Comparison of ENCODE assay signal across 8 cellular contexts in the genomic region with DNA sequence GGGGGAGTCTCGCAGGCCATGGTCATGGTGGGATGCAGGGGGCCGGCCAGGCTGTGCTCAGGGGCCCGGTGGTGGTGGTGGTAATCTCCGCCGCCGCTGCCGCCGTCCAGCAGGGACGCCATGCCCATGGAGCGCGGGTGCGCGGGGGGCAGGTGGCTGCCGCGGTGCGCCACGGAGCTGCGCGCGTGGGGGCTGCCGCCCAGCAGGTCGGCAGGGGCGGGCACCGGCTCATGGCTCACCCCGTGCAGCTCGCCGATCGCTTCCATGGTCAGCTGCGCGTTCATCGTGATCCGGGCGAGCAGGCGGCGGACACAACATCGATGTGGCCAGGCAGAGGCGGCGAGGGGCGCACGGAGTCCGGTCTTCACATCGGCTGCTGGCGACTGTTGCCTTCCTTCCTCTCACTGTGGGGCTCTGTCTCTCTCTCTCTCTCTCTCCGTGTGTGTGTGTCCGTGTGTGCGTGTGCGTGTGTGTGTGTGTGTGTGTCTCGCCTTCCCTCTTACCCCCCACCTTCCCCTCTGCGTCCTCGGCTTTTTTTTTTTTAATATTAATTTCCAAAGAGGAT. TPM values are rescaled to one million over a fixed set of nuclear protein-coding genes. Genes with fewer than 3 reads are reported as not detected.
DNase-seq lines count a peak whose midpoint lies in the region; ATAC-seq and TF ChIP-seq lines count a peak whose summit lies in the region.

No MANE protein-coding gene starts in this region.

- H3K4me3 Mint-ChIP-seq in T-helper 17 cell = peak overlapping the region; percentile 83

- POLR2A ChIA-PET in HEK293 (lab: Yijun Ruan, JAX) = interaction anchor here (0.7 kb wide), 1 partner anchor 50 kb away, joined by 3 read pairs; no protein-coding TSS in a partner anchor

- peaks cover 85% of the 10 kb centered on the region for H3K27me3 Mint-ChIP-seq in T-helper 17 cell

- H3K9me3 ChIP-seq in HEK293 (ENCODE audit: control insufficient read depth, insufficient read depth, low read depth, low read length) = no peaks in the 10 kb centered on the region
- H3K9me3 ChIP-seq in T-helper 17 cell (ENCODE audit: control insufficient read depth, low read length, poor library complexity, severe bottlenecking) = no peaks in the 10 kb centered on the region

- peak overlapping the region; percentile 19 for H3K27ac Mint-ChIP-seq in T-helper 17 cell

- H3K4me3 ChIP-seq in HEK293 (ENCODE audit: low read depth, low read length) (peak overlapping the region; percentile 47), fibroblast of mammary gland (ENCODE audit: control insufficient read depth, low read depth, low read length) (peak overlapping the region; percentile 17)

- no peaks in the 10 kb centered on the region for H3K36me3 ChIP-seq in HEK293 (ENCODE audit: control insufficient read depth in 2 of 2, insufficient read depth in 1 of 2, low read length in 2 of 2)

- peak; percentile 17 for DNase-seq in COR-L47 (lab: John Stamatoyannopoulos, UW)
- no peak for DNase-seq in T-helper 17 cell
- DNase-seq in fibroblast of mammary gland (ENCODE audit: low read depth) = peak; percentile 16
- DNase-seq in retina = peak; percentile 90
- DNase-seq in cerebellum (ENCODE audit: low spot score) = no peak
- no peak for DNase-seq in HuH-7.5 (ENCODE audit: low spot score)

- no peak for TF ChIP-seq CTCF in HEK293 (tag by site-specific recombination; IDR thresholded peaks at IDR 0.05)
- TF ChIP-seq CTCF in fibroblast of mammary gland (conservative IDR thresholded peaks at IDR 0.05; ENCODE audit: control insufficient read depth, insufficient read depth, low read depth, low read length) = no peak

- H3K36me3 Mint-ChIP-seq in T-helper 17 cell (ENCODE audit: low read depth) = peaks cover 7% of the 10 kb centered on the region

- H3K27ac ChIP-seq in HEK293 (ENCODE audit: extremely low read depth, low read depth, low read length) = no peak overlapping the region

- H3K4me1 ChIP-seq in HEK293 (ENCODE audit: control insufficient read depth, insufficient read depth, low read length) = no peaks in the 10 kb centered on the region

- peaks cover 8% of the 10 kb centered on the region for H3K4me1 Mint-ChIP-seq in T-helper 17 cell

- ATAC-seq in T-helper 17 cell = peak; percentile 46
- no peak for ATAC-seq in GM18502 (IDR thresholded peaks at IDR 0.05; ENCODE audit: poor library complexity, unreplicated experiment)

- CTCF ChIA-PET in HEK293 (lab: Yijun Ruan, JAX) = no interaction called here

TF ChIP-seq in HEK293, 187 proteins besides CTCF, POLR2A, EP300 and RAD21 (continues in another document):
- TF ChIP-seq OVOL3 (tag by site-specific recombination; IDR thresholded peaks at IDR 0.05) (no peak), SP3 (tag by site-specific recombination; IDR thresholded peaks at IDR 0.05) (no peak), ZNF19 (tag by site-specific recombination; IDR thresholded peaks at IDR 0.05; ENCODE audit: low read depth) (no peak), ZNF341 (tag by site-specific recombination; IDR thresholded peaks at IDR 0.05; ENCODE audit: low read depth) (no peak), HOXA7 (CRISPR knock-in tag; IDR thresholded peaks at IDR 0.05; ENCODE audit: borderline replicate concordance) (no peak), ZBTB17 (tag by site-specific recombination; IDR thresholded peaks at IDR 0.05) (peak; percentile 86), ZNF571 (tag by site-specific recombination; IDR thresholded peaks at IDR 0.05) (no peak), ZNF777 (tag by site-specific recombination; IDR thresholded peaks at IDR 0.05; ENCODE audit: borderline replicate concordance) (peak; percentile 47; the same call in 1 of the 2 replicates), ZBTB48 (tag by site-specific recombination; IDR thresholded peaks at IDR 0.05) (no peak), ZNF37A (tag by site-specific recombination; IDR thresholded peaks at IDR 0.05) (no peak), ZNF776 (tag by site-specific recombination; IDR thresholded peaks at IDR 0.05; ENCODE audit: borderline replicate concordance) (no peak), ZNF529 (tag by site-specific recombination; IDR thresholded peaks at IDR 0.05; ENCODE audit: insufficient replicate concordance) (no peak)
- TF ChIP-seq, protein P1, sequence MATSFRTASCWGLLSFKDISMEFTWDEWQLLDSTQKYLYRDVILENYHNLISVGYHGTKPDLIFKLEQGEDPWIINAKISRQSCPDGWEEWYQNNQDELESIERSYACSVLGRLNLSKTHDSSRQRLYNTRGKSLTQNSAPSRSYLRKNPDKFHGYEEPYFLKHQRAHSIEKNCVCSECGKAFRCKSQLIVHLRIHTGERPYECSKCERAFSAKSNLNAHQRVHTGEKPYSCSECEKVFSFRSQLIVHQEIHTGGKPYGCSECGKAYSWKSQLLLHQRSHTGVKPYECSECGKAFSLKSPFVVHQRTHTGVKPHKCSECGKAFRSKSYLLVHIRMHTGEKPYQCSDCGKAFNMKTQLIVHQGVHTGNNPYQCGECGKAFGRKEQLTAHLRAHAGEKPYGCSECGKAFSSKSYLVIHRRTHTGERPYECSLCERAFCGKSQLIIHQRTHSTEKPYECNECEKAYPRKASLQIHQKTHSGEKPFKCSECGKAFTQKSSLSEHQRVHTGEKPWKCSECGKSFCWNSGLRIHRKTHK (tag by site-specific recombination; IDR thresholded peaks at IDR 0.05) = no peak
- TF ChIP-seq, protein P2, sequence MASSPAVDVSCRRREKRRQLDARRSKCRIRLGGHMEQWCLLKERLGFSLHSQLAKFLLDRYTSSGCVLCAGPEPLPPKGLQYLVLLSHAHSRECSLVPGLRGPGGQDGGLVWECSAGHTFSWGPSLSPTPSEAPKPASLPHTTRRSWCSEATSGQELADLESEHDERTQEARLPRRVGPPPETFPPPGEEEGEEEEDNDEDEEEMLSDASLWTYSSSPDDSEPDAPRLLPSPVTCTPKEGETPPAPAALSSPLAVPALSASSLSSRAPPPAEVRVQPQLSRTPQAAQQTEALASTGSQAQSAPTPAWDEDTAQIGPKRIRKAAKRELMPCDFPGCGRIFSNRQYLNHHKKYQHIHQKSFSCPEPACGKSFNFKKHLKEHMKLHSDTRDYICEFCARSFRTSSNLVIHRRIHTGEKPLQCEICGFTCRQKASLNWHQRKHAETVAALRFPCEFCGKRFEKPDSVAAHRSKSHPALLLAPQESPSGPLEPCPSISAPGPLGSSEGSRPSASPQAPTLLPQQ (tag by site-specific recombination; IDR thresholded peaks at IDR 0.05) = 0 out of 2 replicates have a peak, but pooled peaks have one; percentile 17
- TF ChIP-seq, protein P3, sequence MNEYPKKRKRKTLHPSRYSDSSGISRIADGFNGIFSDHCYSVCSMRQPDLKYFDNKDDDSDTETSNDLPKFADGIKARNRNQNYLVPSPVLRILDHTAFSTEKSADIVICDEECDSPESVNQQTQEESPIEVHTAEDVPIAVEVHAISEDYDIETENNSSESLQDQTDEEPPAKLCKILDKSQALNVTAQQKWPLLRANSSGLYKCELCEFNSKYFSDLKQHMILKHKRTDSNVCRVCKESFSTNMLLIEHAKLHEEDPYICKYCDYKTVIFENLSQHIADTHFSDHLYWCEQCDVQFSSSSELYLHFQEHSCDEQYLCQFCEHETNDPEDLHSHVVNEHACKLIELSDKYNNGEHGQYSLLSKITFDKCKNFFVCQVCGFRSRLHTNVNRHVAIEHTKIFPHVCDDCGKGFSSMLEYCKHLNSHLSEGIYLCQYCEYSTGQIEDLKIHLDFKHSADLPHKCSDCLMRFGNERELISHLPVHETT (tag by site-specific recombination; IDR thresholded peaks at IDR 0.05) = 0 out of 2 replicates have a peak, but pooled peaks have one; percentile 59
- TF ChIP-seq, protein P4, sequence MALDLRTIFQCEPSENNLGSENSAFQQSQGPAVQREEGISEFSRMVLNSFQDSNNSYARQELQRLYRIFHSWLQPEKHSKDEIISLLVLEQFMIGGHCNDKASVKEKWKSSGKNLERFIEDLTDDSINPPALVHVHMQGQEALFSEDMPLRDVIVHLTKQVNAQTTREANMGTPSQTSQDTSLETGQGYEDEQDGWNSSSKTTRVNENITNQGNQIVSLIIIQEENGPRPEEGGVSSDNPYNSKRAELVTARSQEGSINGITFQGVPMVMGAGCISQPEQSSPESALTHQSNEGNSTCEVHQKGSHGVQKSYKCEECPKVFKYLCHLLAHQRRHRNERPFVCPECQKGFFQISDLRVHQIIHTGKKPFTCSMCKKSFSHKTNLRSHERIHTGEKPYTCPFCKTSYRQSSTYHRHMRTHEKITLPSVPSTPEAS (tag by site-specific recombination; IDR thresholded peaks at IDR 0.05) = peak; percentile 99
- TF ChIP-seq, protein P5, sequence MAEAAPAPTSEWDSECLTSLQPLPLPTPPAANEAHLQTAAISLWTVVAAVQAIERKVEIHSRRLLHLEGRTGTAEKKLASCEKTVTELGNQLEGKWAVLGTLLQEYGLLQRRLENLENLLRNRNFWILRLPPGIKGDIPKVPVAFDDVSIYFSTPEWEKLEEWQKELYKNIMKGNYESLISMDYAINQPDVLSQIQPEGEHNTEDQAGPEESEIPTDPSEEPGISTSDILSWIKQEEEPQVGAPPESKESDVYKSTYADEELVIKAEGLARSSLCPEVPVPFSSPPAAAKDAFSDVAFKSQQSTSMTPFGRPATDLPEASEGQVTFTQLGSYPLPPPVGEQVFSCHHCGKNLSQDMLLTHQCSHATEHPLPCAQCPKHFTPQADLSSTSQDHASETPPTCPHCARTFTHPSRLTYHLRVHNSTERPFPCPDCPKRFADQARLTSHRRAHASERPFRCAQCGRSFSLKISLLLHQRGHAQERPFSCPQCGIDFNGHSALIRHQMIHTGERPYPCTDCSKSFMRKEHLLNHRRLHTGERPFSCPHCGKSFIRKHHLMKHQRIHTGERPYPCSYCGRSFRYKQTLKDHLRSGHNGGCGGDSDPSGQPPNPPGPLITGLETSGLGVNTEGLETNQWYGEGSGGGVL (tag by site-specific recombination; IDR thresholded peaks at IDR 0.05) = peak; percentile 88

RNA-seq across cellular contexts. Expression of a gene that starts 0.5 kb away (rescaled TPM):
- total RNA-seq in T-helper 17 cell (not detected), cerebellum (1.5 TPM)

Comparison
In these comparisons a context has a peak if more than half of its experiments do, and no peak if none do; other contexts are left out.
1. DNase-seq: peak in COR-L47 (single experiment), fibroblast of mammary gland (single experiment) and retina (single experiment); none in T-helper 17 cell (0 of 3), cerebellum (single experiment) and HuH-7.5 (single experiment).